ENCODE assay signal across 1 cellular context in the genomic region with DNA sequence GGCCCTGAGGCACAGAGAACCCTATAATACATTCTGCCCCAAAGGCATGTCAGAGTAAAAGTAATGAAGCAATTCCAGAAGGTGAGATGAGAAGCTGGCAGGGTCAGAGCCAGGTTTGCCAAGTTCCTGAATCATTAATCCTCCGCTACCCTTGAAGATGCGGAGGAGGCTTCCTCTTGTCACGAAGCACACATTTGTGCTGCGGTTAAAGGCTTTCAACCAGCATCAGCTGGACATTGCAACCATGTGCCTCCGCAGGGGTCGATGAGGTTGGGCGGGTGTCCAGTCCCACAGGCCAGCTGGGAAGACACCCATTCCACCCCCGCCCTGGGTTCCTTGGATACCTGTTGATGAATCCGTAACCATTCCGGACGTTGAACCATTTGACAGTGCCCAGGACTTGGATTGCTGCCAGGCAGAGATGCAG.
TF ChIP-seq lines count a peak whose summit lies in the region.

No MANE protein-coding gene starts in this region.

TF ChIP-seq in K562, 482 proteins besides CTCF, POLR2A, EP300 and RAD21 (continues in another document):
- TF ChIP-seq HDGF (IDR thresholded peaks at IDR 0.05) (no peak), PTRF (tag; IDR thresholded peaks at IDR 0.05) (no peak), ZNF785 (CRISPR knock-in tag; IDR thresholded peaks at IDR 0.05) (no peak), CEBPB (tag; IDR thresholded peaks at IDR 0.05) (no peak), NFIC (IDR thresholded peaks at IDR 0.05) (peak; percentile 85), NCOA6 (IDR thresholded peaks at IDR 0.05) (no peak), CTBP1 (IDR thresholded peaks at IDR 0.05; ENCODE audit: borderline replicate concordance) (0 out of 2 replicates have a peak, but pooled peaks have one; percentile 16), RBM34 (IDR thresholded peaks at IDR 0.05; ENCODE audit: borderline replicate concordance, insufficient read depth, low read length) (no peak), ESRRA (IDR thresholded peaks at IDR 0.05; ENCODE audit: borderline replicate concordance, low read depth) (peak; percentile 31; the same call in 1 of the 2 replicates), ZNF140 (CRISPR knock-in tag; IDR thresholded peaks at IDR 0.05) (no peak), DACH1 (IDR thresholded peaks at IDR 0.05; ENCODE audit: partially characterized antibody) (peak; percentile 60), TCF3 (CRISPR knock-in tag; IDR thresholded peaks at IDR 0.05) (peak; percentile 55), CREM (IDR thresholded peaks at IDR 0.05; ENCODE audit: low read depth) (0 out of 2 replicates have a peak, but pooled peaks have one; percentile 26), ZNF589 (CRISPR knock-in tag; IDR thresholded peaks at IDR 0.05; ENCODE audit: low read depth) (no peak), RBM39 (optimal IDR thresholded peaks at IDR 0.05; ENCODE audit: low read depth, low read length) (no peak), BHLHE40 (IDR thresholded peaks at IDR 0.05; ENCODE audit: low read length) (peak; percentile 51), TEAD4 (IDR thresholded peaks at IDR 0.05; ENCODE audit: low read length) (peak; percentile 60), TEAD4 (CRISPR knock-in tag; IDR thresholded peaks at IDR 0.05; ENCODE audit: borderline replicate concordance) (no peak), ZNF766 (CRISPR knock-in tag; conservative IDR thresholded peaks at IDR 0.05) (0 out of 2 replicates have a peak, but pooled peaks have one; percentile 46), ZNF561 (CRISPR knock-in tag; conservative IDR thresholded peaks at IDR 0.05) (no peak), PRMT5 (CRISPR knock-in tag; IDR thresholded peaks at IDR 0.05) (no peak)
- TF ChIP-seq, protein P1, sequence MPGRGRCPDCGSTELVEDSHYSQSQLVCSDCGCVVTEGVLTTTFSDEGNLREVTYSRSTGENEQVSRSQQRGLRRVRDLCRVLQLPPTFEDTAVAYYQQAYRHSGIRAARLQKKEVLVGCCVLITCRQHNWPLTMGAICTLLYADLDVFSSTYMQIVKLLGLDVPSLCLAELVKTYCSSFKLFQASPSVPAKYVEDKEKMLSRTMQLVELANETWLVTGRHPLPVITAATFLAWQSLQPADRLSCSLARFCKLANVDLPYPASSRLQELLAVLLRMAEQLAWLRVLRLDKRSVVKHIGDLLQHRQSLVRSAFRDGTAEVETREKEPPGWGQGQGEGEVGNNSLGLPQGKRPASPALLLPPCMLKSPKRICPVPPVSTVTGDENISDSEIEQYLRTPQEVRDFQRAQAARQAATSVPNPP (IDR thresholded peaks at IDR 0.05; ENCODE audit: borderline replicate concordance, insufficient read depth, insufficient read length): no peak
- TF ChIP-seq, protein P2, sequence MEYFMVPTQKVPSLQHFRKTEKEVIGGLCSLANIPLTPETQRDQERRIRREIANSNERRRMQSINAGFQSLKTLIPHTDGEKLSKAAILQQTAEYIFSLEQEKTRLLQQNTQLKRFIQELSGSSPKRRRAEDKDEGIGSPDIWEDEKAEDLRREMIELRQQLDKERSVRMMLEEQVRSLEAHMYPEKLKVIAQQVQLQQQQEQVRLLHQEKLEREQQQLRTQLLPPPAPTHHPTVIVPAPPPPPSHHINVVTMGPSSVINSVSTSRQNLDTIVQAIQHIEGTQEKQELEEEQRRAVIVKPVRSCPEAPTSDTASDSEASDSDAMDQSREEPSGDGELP (CRISPR knock-in tag; IDR thresholded peaks at IDR 0.05; ENCODE audit: borderline replicate concordance): peak; percentile 97
- TF ChIP-seq, protein P3, sequence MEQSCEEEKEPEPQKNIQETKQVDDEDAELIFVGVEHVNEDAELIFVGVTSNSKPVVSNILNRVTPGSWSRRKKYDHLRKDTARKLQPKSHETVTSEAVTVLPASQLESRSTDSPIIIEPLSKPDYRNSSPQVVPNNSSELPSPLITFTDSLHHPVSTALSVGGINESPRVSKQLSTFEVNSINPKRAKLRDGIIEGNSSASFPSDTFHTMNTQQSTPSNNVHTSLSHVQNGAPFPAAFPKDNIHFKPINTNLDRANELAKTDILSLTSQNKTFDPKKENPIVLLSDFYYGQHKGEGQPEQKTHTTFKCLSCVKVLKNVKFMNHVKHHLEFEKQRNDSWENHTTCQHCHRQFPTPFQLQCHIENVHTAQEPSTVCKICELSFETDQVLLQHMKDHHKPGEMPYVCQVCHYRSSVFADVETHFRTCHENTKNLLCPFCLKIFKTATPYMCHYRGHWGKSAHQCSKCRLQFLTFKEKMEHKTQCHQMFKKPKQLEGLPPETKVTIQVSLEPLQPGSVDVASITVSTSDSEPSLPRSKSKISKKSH (CRISPR knock-in tag; IDR thresholded peaks at IDR 0.05): no peak
- TF ChIP-seq, protein P4, sequence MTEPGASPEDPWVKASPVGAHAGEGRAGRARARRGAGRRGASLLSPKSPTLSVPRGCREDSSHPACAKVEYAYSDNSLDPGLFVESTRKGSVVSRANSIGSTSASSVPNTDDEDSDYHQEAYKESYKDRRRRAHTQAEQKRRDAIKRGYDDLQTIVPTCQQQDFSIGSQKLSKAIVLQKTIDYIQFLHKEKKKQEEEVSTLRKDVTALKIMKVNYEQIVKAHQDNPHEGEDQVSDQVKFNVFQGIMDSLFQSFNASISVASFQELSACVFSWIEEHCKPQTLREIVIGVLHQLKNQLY (CRISPR knock-in tag; conservative IDR thresholded peaks at IDR 0.05): no peak
- TF ChIP-seq, protein P5, sequence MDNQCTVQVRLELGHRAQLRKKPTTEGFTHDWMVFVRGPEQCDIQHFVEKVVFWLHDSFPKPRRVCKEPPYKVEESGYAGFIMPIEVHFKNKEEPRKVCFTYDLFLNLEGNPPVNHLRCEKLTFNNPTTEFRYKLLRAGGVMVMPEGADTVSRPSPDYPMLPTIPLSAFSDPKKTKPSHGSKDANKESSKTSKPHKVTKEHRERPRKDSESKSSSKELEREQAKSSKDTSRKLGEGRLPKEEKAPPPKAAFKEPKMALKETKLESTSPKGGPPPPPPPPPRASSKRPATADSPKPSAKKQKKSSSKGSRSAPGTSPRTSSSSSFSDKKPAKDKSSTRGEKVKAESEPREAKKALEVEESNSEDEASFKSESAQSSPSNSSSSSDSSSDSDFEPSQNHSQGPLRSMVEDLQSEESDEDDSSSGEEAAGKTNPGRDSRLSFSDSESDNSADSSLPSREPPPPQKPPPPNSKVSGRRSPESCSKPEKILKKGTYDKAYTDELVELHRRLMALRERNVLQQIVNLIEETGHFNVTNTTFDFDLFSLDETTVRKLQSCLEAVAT (IDR thresholded peaks at IDR 0.05): 0 out of 4 replicates have a peak, but pooled peaks of 1 of the 2 experiments have one; percentile 15
- TF ChIP-seq, protein P6, sequence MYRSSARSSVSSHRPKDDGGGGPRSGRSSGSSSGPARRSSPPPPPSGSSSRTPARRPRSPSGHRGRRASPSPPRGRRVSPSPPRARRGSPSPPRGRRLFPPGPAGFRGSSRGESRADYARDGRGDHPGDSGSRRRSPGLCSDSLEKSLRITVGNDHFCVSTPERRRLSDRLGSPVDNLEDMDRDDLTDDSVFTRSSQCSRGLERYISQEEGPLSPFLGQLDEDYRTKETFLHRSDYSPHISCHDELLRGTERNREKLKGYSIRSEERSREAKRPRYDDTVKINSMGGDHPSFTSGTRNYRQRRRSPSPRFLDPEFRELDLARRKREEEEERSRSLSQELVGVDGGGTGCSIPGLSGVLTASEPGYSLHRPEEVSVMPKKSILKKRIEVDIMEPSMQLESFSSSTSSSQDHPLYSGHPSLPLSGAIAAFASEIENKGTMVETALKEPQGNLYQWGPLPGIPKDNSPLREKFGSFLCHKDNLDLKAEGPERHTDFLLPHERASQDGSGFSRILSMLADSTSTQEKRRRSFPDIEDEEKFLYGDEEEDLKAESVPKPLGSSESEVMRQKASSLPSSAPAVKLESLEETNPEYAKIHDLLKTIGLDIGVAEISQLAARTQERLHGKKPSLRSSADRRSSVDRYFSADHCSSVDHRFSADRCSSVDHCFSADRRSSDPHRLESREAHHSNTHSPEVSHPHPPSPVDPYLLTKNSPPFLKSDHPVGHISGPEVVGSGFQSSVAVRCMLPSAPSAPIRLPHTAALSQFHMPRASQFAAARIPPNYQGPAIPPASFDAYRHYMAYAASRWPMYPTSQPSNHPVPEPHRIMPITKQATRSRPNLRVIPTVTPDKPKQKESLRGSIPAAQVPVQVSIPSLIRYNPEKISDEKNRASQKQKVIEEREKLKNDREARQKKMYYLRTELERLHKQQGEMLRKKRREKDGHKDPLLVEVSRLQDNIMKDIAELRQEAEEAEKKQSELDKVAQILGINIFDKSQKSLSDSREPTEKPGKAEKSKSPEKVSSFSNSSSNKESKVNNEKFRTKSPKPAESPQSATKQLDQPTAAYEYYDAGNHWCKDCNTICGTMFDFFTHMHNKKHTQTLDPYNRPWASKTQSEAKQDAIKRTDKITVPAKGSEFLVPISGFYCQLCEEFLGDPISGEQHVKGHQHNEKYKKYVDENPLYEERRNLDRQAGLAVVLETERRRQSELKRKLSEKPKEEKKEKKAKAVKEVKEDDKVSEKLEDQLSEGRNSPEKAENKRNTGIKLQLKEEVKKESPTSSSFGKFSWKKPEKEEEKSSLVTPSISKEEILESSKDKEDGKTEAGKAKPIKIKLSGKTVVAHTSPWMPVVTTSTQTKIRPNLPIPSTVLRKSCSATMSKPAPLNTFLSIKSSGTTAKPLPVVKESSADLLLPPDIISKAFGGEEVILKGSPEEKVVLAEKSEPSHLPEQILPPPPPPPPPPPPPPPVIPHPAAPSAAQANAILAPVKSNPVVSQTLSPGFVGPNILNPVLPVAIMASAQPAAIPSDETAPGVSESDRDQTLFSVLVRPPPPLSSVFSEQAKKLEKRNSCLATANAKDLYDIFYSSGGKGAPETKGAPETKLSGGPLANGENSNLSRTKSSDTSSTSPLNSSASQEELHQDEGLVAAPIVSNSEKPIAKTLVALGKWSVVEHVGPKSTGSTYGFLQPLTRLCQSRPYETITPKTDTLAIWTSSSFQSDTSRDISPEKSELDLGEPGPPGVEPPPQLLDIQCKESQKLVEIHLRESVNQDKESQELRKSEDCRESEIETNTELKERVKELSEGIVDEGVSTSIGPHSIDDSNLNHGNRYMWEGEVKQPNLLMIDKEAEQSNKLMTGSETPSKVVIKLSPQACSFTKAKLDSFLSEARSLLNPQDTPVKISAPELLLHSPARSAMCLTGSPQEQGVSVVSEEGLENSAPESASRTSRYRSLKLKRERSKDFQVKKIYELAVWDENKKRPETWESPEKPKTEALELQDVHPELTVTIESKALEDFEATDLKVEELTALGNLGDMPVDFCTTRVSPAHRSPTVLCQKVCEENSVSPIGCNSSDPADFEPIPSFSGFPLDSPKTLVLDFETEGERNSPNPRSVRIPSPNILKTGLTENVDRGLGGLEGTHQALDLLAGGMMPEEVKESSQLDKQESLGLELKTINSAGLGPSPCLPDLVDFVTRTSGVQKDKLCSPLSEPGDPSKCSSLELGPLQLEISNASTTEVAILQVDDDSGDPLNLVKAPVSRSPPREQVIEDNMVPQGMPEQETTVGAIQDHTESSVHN (IDR thresholded peaks at IDR 0.05; ENCODE audit: borderline replicate concordance in 1 of 2, low read depth in 1 of 2): peak in 1 of 2 experiments; percentile 34; a peak in 1 of 4 replicates
- TF ChIP-seq, protein P7, sequence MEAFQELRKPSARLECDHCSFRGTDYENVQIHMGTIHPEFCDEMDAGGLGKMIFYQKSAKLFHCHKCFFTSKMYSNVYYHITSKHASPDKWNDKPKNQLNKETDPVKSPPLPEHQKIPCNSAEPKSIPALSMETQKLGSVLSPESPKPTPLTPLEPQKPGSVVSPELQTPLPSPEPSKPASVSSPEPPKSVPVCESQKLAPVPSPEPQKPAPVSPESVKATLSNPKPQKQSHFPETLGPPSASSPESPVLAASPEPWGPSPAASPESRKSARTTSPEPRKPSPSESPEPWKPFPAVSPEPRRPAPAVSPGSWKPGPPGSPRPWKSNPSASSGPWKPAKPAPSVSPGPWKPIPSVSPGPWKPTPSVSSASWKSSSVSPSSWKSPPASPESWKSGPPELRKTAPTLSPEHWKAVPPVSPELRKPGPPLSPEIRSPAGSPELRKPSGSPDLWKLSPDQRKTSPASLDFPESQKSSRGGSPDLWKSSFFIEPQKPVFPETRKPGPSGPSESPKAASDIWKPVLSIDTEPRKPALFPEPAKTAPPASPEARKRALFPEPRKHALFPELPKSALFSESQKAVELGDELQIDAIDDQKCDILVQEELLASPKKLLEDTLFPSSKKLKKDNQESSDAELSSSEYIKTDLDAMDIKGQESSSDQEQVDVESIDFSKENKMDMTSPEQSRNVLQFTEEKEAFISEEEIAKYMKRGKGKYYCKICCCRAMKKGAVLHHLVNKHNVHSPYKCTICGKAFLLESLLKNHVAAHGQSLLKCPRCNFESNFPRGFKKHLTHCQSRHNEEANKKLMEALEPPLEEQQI (IDR thresholded peaks at IDR 0.05): no peak
